25 cellular contexts compared by ENCODE assay signal in the genomic region with DNA sequence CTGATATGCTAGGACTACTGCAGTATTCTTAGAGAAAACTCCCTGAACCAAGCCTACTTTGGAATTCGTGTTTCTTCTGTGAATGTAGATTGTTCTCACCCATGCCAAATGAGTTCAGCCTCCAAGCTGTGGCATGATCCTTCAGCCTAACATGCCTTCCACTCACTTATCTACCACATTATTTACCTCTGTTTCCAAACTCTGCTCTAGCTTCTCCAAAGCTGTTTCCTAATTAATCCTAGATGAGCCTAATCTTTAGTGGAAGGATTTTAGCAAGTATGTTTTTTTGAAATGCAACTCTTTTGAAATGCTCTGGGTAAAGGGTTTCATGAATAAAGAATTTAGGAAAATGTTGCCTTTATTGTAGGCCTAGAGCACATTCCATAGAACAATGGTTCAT.
"Had no signal": no experiment of that assay in that cellular context is flagged by ENCODE, and none has a peak within 500 bp of the region (broad histone marks: within the 10 kb centered on the region; RNA-seq: fewer than 3 reads in every experiment).

No MANE protein-coding gene starts in this region.

- H3K9me3 ChIP-seq: Peyer's patch had no signal

- H3K4me1 ChIP-seq: Peyer's patch had no signal

- H3K4me2 ChIP-seq: KMS-11 had no signal

- H3K27ac ChIP-seq: brain microvascular endothelial cell, cardiac muscle cell, KMS-11, Peyer's patch, RWPE1 had no signal

- H3K27me3 ChIP-seq: brain microvascular endothelial cell, cardiac muscle cell, Peyer's patch had no signal

- H3K9ac ChIP-seq: KMS-11 had no signal

- DNase-seq: activated CD4-positive, alpha-beta T cell treated with anti-CD3 and anti-CD28 coated beads for 48 hours; activated CD4-positive, alpha-beta T cell treated with anti-CD3 and anti-CD28 coated beads, Interleukin-2, amount 50 U/mL, for 4 hours; activated CD8-positive, alpha-beta T cell treated with anti-CD3 and anti-CD28 coated beads, Interleukin-2, amount 10 ng/mL, durations not matched to agents 7 days and 5 days; activated effector memory CD4-positive, alpha-beta T cell treated with Interleukin-2 at 50 U/mL for 16 hours; activated naive CD4-positive, alpha-beta T cell; activated T-cell treated with anti-CD3 and anti-CD28 coated beads, Interleukin-2, amount 50 U/mL, for 24 hours; amygdala; brain microvascular endothelial cell; cerebellar nuclear complex; NCI-H1092; NCI-H1417; NCI-H1694; NCI-H2029; NCI-H2107; NCI-H2171 treated with DMSO at 0.1 percent for 48 hours; NCI-H226; NCI-H526 treated with DMSO at 0.1 percent for 48 hours; NK-92 treated with Interleukin-12 subunit alpha and Interleukin-12 subunit beta, amount 100 ng/mL, for 24 hours; OCI-M1; Peyer's patch; SHP77 had no signal

- ATAC-seq: activated CD4-positive, CD25-positive, alpha-beta regulatory T cell treated with anti-CD3 and anti-CD28 coated beads, Interleukin-2, amount 50 U/mL, for 24 hours; activated CD8-positive, alpha-beta T cell treated with anti-CD3 and anti-CD28 coated beads, Interleukin-2, amount 10 ng/mL, durations not matched to agents 7 days and 5 days had no signal

- H3K4me3 ChIP-seq: cardiac muscle cell, Peyer's patch had no signal

- H3K36me3 ChIP-seq: brain microvascular endothelial cell, cardiac muscle cell, Peyer's patch had no signal
